ENCODE assay signal across 8 cellular contexts in the genomic region with DNA sequence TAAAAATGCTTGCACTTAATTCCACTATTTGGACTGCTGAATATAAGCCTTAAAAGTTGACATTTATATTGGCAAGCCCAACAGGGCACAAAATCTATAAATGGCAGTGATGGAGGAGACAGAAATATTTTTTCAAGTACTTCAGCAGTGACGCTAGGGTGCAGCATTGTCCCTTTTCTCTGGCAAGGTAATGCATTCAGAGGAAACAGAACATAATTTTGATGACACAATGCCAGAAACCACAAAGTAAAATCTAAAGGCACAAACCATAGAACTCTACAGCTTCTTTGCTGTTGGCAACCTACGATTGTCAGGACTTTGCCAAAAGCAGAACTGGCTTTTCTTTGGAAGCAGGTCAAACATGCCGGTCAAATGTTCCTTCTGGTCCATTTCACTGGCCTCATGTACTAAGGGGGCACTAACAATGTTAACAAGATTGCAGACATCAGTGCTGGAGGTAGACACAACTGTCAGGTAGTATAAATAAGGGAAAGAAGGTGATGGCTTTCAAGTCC. TPM values are rescaled to one million over a fixed set of nuclear protein-coding genes. Genes with fewer than 3 reads are reported as not detected.
DNase-seq lines count a peak whose midpoint lies in the region; ATAC-seq and TF ChIP-seq lines count a peak whose summit lies in the region.

No MANE protein-coding gene starts in this region.

- H3K4me2 ChIP-seq in DND-41 (ENCODE audit: insufficient read depth, low read length), result peak overlapping the region; percentile 41

- peak overlapping the region in 1 of 2 experiments; percentile 0; a peak in 1 of 4 replicates for H3K4me3 ChIP-seq in DND-41 (ENCODE audit: low read depth in 1 of 2, low read length in 2 of 2)
- no peak overlapping the region for H3K4me3 ChIP-seq in foreskin fibroblast (ENCODE audit: low read depth in 1 of 2, low read length in 2 of 2)
- no peak overlapping the region for H3K4me3 ChIP-seq in tibial artery

- no peaks in the 10 kb centered on the region for H3K27me3 ChIP-seq in DND-41 (ENCODE audit: insufficient read depth, low read length, poor library complexity)
- no peaks in the 10 kb centered on the region for H3K27me3 ChIP-seq in tibial artery

- H2AFZ ChIP-seq in DND-41 (ENCODE audit: low read depth, low read length), result no peak overlapping the region

- H3K36me3 ChIP-seq in DND-41 (ENCODE audit: insufficient read depth, low read length), result peaks cover 85% of the 10 kb centered on the region
- H3K36me3 ChIP-seq in tibial artery, result peaks cover 0 to 11% (median 6%) of the 10 kb centered on the region in 3 donors

- peak overlapping the region; percentile 80 for H3K27ac ChIP-seq in DND-41 (ENCODE audit: low read length)
- H3K27ac ChIP-seq in tibial artery, result peak overlapping the region; percentile 51 to 67

- H3K9me3 ChIP-seq in DND-41 (ENCODE audit: insufficient read depth, low read length, severe bottlenecking) (no peaks in the 10 kb centered on the region), tibial artery (no peaks in the 10 kb centered on the region)

- H3K36me3 Mint-ChIP-seq in osteocyte (ENCODE audit: unreplicated experiment), result peaks cover 29% of the 10 kb centered on the region

- H3K9me3 Mint-ChIP-seq in osteocyte (ENCODE audit: unreplicated experiment), result no peaks in the 10 kb centered on the region

- intact Hi-C loops in tibial artery (cut with DNase I; ENCODE audit: low total_unique reads), result loop anchor here (5.0 to 10.0 kb wide), 2 partner anchors 74 to 216 kb away; partner anchors contain the start of gene CDK6

- peak overlapping the region; percentile 37 for H3K9ac ChIP-seq in DND-41 (ENCODE audit: low read depth, low read length)

- peak overlapping the region; percentile 88 for H3K27ac Mint-ChIP-seq in osteocyte (ENCODE audit: unreplicated experiment)

- TF ChIP-seq CTCF in DND-41 (IDR thresholded peaks at IDR 0.05; ENCODE audit: borderline replicate concordance, extremely low read depth, low read length, poor library complexity, severe bottlenecking) (peak; percentile 84), LNCAP (IDR thresholded peaks at IDR 0.05) (peak; percentile 80), foreskin fibroblast (IDR thresholded peaks at IDR 0.05; ENCODE audit: low read depth, low read length) (peak; percentile 66), osteocyte (IDR thresholded peaks at IDR 0.05) (peak; percentile 83), tibial artery (IDR thresholded peaks at IDR 0.05) (peak; percentile 76 to 82)

- ATAC-seq in DND-41 (ENCODE audit: insufficient read depth, low read depth), result peak; percentile 84
- ATAC-seq in GM21723 (IDR thresholded peaks at IDR 0.05; ENCODE audit: unreplicated experiment), result peak; percentile 76

- peaks cover 87% of the 10 kb centered on the region for H3K79me2 ChIP-seq in DND-41 (ENCODE audit: insufficient read depth, low read length)

- peaks cover 31% of the 10 kb centered on the region for H3K4me1 Mint-ChIP-seq in osteocyte (ENCODE audit: unreplicated experiment)

- H4K20me1 ChIP-seq in DND-41 (ENCODE audit: insufficient read depth, low read length), result 0 out of 2 replicates have a peak, but pooled peaks cover 3% of the 10 kb centered on the region

- peaks cover 55% of the 10 kb centered on the region for H3K4me1 ChIP-seq in DND-41 (ENCODE audit: insufficient read depth, low read length)
- H3K4me1 ChIP-seq in tibial artery, result peaks cover 0 to 20% (median 13%) of the 10 kb centered on the region in 4 donors

- no peaks in the 10 kb centered on the region for H3K27me3 Mint-ChIP-seq in osteocyte (ENCODE audit: unreplicated experiment)

- H3K4me3 Mint-ChIP-seq in osteocyte (ENCODE audit: unreplicated experiment), result no peak overlapping the region

- peak; percentile 87 for DNase-seq in DND-41
- peak; percentile 27 for DNase-seq in SIG-M5 (lab: John Stamatoyannopoulos, UW)
- peak; percentile 88 for DNase-seq in activated effector memory CD4-positive, alpha-beta T cell treated with anti-CD3 and anti-CD28 coated beads, Interleukin-2, amount 50 U/mL, for 16 hours
- peak; percentile 85 to 93 for DNase-seq in foreskin fibroblast
- DNase-seq in osteocyte (ENCODE audit: extremely low spot score, unreplicated experiment), result no peak
- DNase-seq in tibial artery, result peak; percentile 30 to 76

RNA-seq across cellular contexts. Expression of gene FAM133B, which starts 30.9 kb away (rescaled TPM):
- total RNA-seq in osteocyte, result 22.3 TPM in 2 replicates
